ENCODE assay signal across 8 cellular contexts in genomic region chr4:147617841-147618421, GRCh38. TPM values are rescaled to one million over a fixed set of nuclear protein-coding genes. Genes with fewer than 3 reads are reported as not detected.
A peak's percentile ranks its signal among the peaks of the same experiment; 100 is the strongest.
DNase-seq lines count a peak whose midpoint lies in the region; ATAC-seq and TF ChIP-seq lines count a peak whose summit lies in the region.

No MANE protein-coding gene starts in this region.

- 2% methylated on average over 15 of the region's 15 CpGs for WGBS in mammary epithelial cell (ENCODE audit: low coverage, missing lambda C conversion rate)

- intact Hi-C loops in mammary epithelial cell (cut with micrococcal nuclease): loop anchor here (1.0 kb wide), 1 partner anchor 248 kb away; no protein-coding TSS in a partner anchor

- H3K27me3 ChIP-seq in mammary epithelial cell (ENCODE audit: insufficient read depth, low read length): no peaks in the 10 kb centered on the region

- peak overlapping the region; percentile 97 for H3K27ac Mint-ChIP-seq in mesothelial cell of epicardium

- peak overlapping the region; percentile 92 for H3K9ac ChIP-seq in mammary epithelial cell (ENCODE audit: insufficient read depth, low read length)

- dilution Hi-C loops in mammary epithelial cell (cut with HindIII; ENCODE audit: low sequenced_read_pairs): no loop called here

- peak overlapping the region; percentile 98 for H3K4me2 ChIP-seq in mammary epithelial cell (ENCODE audit: insufficient read depth, low read depth, low read length)

- CTCF ChIA-PET in mammary epithelial cell (lab: Charles Lee; ENCODE audit: low non-redundant PET): interaction anchor here (1.1 kb wide), 1 partner anchor 249 kb away, joined by 3 read pairs; no protein-coding TSS in a partner anchor

- H3K4me1 Mint-ChIP-seq in mesothelial cell of epicardium: peaks cover 26% of the 10 kb centered on the region

- TF ChIP-seq CTCF in AG10803 (conservative IDR thresholded peaks at IDR 0.05; ENCODE audit: low read length): no peak
- no peak for TF ChIP-seq CTCF in mammary epithelial cell (conservative IDR thresholded peaks at IDR 0.05 in 1 of 2, IDR thresholded peaks at IDR 0.05 in 1 of 2; ENCODE audit: extremely low read depth in 1 of 2, insufficient read depth in 1 of 2, low read depth in 1 of 2, low read length in 2 of 2)
- TF ChIP-seq CTCF in mesothelial cell of epicardium (IDR thresholded peaks at IDR 0.05; ENCODE audit: unreplicated experiment): no peak

- H3K4me3 Mint-ChIP-seq in mesothelial cell of epicardium: peak overlapping the region; percentile 95

- H4K20me1 ChIP-seq in mammary epithelial cell (ENCODE audit: insufficient read depth, low read length): no peaks in the 10 kb centered on the region

- peaks cover 11% of the 10 kb centered on the region for H3K36me3 Mint-ChIP-seq in mesothelial cell of epicardium

- ATAC-seq in GM19438 (IDR thresholded peaks at IDR 0.05; ENCODE audit: low read depth, unreplicated experiment) (peak; percentile 21), HG03520 (IDR thresholded peaks at IDR 0.05; ENCODE audit: unreplicated experiment) (peak; percentile 7)

- BruUV-seq in mammary epithelial cell (replicated peaks; lab: Mats Ljungman, UMichigan): no TSS peak

- H3K4me3 ChIP-seq in AG10803 (ENCODE audit: low read length) (peak overlapping the region; percentile 95), mammary epithelial cell (replicated peaks in 1 of 3; ENCODE audit: insufficient read depth in 1 of 3, low read depth in 2 of 3, low read length in 3 of 3) (peak overlapping the region; percentile 63 to 98 (median 93))

- H3K9me3 Mint-ChIP-seq in mesothelial cell of epicardium: no peaks in the 10 kb centered on the region

- peak overlapping the region; percentile 73 for H3K27ac ChIP-seq in mammary epithelial cell (ENCODE audit: insufficient read depth, low read depth, low read length)

- no peaks in the 10 kb centered on the region for H3K9me3 ChIP-seq in mammary epithelial cell (replicated peaks; ENCODE audit: insufficient read depth, low read length)

- H3K27me3 Mint-ChIP-seq in mesothelial cell of epicardium (ENCODE audit: low read depth): peaks cover 2% of the 10 kb centered on the region

- no peak for DNase-seq in AG10803 (ENCODE audit: low read depth)
- DNase-seq in mammary epithelial cell: no peak
- no peak for DNase-seq in mesothelial cell of epicardium (ENCODE audit: low spot score in 2 of 2, unreplicated experiment in 2 of 2)
- no peak for DNase-seq in NCI-H524 (lab: John Stamatoyannopoulos, UW)
- DNase-seq in epidermal melanocyte (ENCODE audit: insufficient read length, low spot score): no peak
- no peak for DNase-seq in KG1 (lab: John Stamatoyannopoulos, UW)

- in situ Hi-C loops in mammary epithelial cell (cut with MboI; ENCODE audit: low sequenced_read_pairs in 2 of 2): no loop called here

- peaks cover 3% of the 10 kb centered on the region for H3K4me1 ChIP-seq in mammary epithelial cell (ENCODE audit: insufficient read depth, low read length)

- H3K79me2 ChIP-seq in mammary epithelial cell (ENCODE audit: insufficient read depth, low read length): peaks cover 52% of the 10 kb centered on the region

- H3K36me3 ChIP-seq in mammary epithelial cell (ENCODE audit: insufficient read depth, low read length): peaks cover 6% of the 10 kb centered on the region

- peak overlapping the region; percentile 97 for H2AFZ ChIP-seq in mammary epithelial cell (ENCODE audit: low read depth, low read length)

RNA-seq across cellular contexts. Expression of gene TMEM184C, which starts 0.7 kb away (rescaled TPM):
- total RNA-seq in mammary epithelial cell (10 to 100 TPM; 33.9 to 53.5 TPM), mesothelial cell of epicardium (34.7 to 38.7 TPM (median 37.6 TPM) in 3 replicates)
- polyA plus RNA-seq in mammary epithelial cell: 12.7 TPM
- polyA minus RNA-seq in mammary epithelial cell: 20.8 TPM
